Comparison of ENCODE assay signal across 22 cellular contexts in the genomic region with DNA sequence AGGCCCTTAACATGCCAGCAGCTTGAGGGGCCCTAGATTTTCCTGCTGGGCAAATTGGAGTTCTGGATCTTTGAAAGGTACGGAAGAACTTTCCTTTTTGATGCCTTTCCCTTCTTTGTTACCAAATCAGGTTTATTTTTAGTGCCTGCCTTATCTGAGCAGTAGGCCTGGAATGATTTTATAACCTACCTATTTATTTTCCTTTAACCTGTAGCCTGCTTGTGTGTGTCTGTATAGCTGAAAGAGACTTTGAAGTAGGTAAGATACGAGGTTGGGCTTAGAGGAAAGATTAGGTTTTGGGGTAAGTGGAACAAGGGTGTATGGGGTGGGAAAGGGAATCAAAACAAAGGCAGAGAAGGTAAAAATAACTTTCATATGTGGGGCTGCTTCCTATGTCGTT.
DNase-seq lines count a peak whose midpoint lies in the region; ATAC-seq, FAIRE-seq and TF ChIP-seq lines count a peak whose summit lies in the region.
"Had no signal": no experiment of that assay in that cellular context is flagged by ENCODE, and none has a peak within 500 bp of the region (broad histone marks: within the 10 kb centered on the region; RNA-seq: fewer than 3 reads in every experiment).

No MANE protein-coding gene starts in this region.

- intact Hi-C loops in left colon (cut with DNase I, micrococcal nuclease): no loop called here

- H3K9me3 ChIP-seq in cardiac muscle cell (ENCODE audit: low read depth) (no peaks in the 10 kb centered on the region), right atrium auricular region (no peaks in the 10 kb centered on the region), mucosa of rectum (ENCODE audit: control insufficient read depth in 2 of 2, low read length in 2 of 2) (no peaks in the 10 kb centered on the region)
- H3K9me3 ChIP-seq: BLaER1, HAP-1 had no signal

- ATAC-seq in left colon (peak; percentile 65), GM18520 (IDR thresholded peaks at IDR 0.05; ENCODE audit: unreplicated experiment) (no peak), HG02588 (IDR thresholded peaks at IDR 0.05; ENCODE audit: unreplicated experiment) (no peak)
- ATAC-seq: GM12878 had no signal

- H3K27ac ChIP-seq in cardiac muscle cell: peak overlapping the region; percentile 58
- no peak overlapping the region for H3K27ac ChIP-seq in right atrium auricular region
- H3K27ac ChIP-seq in mucosa of rectum (ENCODE audit: low read depth in 2 of 2, low read length in 2 of 2): peak overlapping the region; percentile 29 to 33
- H3K27ac ChIP-seq: 22Rv1, BLaER1, C4-2B had no signal

- H3K4me3 ChIP-seq in cardiac muscle cell (no peak overlapping the region), right atrium auricular region (no peak overlapping the region), mucosa of rectum (ENCODE audit: low read length in 2 of 2) (peak overlapping the region in 1 of 2 donors; percentile 35)
- H3K4me3 ChIP-seq: BLaER1, GM12878, HAP-1 had no signal

- DNase-seq in cardiac muscle cell (ENCODE audit: low read depth in 1 of 2, low spot score in 1 of 2) (no peak), right atrium auricular region (ENCODE audit: low spot score) (no peak), left colon (no peak), GM19239 (ENCODE audit: insufficient read length, low spot score) (no peak)
- DNase-seq: CD4-positive, CD25-positive, alpha-beta regulatory T cell; CD8-positive, alpha-beta memory T cell; DMS 273 treated with DMSO at 0.1 percent for 48 hours; DMS79; EL; GDM1; GOT3 had no signal

- TF ChIP-seq CTCF in cardiac muscle cell (IDR thresholded peaks at IDR 0.05; ENCODE audit: low read depth, low read length) (no peak), right atrium auricular region (IDR thresholded peaks at IDR 0.05) (no peak)

- FAIRE-seq in GM19239 (lab: Jason Lieb, UNC): no peak
- FAIRE-seq: A204.1, D721Med, GM12878, H54 had no signal

- no peaks in the 10 kb centered on the region for H3K27me3 ChIP-seq in cardiac muscle cell
- H3K27me3 ChIP-seq in right atrium auricular region: no peaks in the 10 kb centered on the region
- no peaks in the 10 kb centered on the region for H3K27me3 ChIP-seq in mucosa of rectum (ENCODE audit: control insufficient read depth in 2 of 2, insufficient read depth in 2 of 2, low read length in 2 of 2)
- H3K27me3 ChIP-seq: BLaER1 had no signal

- peak overlapping the region in 1 of 2 donors; percentile 1 for H3K9ac ChIP-seq in mucosa of rectum (ENCODE audit: low read depth in 1 of 2, low read length in 2 of 2)
- H3K9ac ChIP-seq: BLaER1 had no signal

- H3K36me3 ChIP-seq in cardiac muscle cell: no peaks in the 10 kb centered on the region
- H3K36me3 ChIP-seq in right atrium auricular region: no peaks in the 10 kb centered on the region
- no peaks in the 10 kb centered on the region for H3K36me3 ChIP-seq in mucosa of rectum (ENCODE audit: control insufficient read depth in 2 of 2, insufficient read depth in 2 of 2, low read length in 2 of 2)
- H3K36me3 ChIP-seq: BLaER1, HAP-1 had no signal

- peaks cover 42% of the 10 kb centered on the region for H3K4me1 ChIP-seq in cardiac muscle cell (ENCODE audit: low read depth)
- H3K4me1 ChIP-seq in right atrium auricular region: peaks cover 0 to 40% of the 10 kb centered on the region in 2 donors
- H3K4me1 ChIP-seq in mucosa of rectum (ENCODE audit: control insufficient read depth in 2 of 2, insufficient read depth in 2 of 2, low read length in 2 of 2): peaks cover 47% of the 10 kb centered on the region in 2 donors
- H3K4me1 ChIP-seq: HAP-1 had no signal

Comparison
In these comparisons a context has a peak if more than half of its experiments do, and no peak if none do; other contexts are left out.
1. H3K27ac ChIP-seq: peak in cardiac muscle cell (single experiment) and mucosa of rectum (2 of 2); none in right atrium auricular region (0 of 2).